In genomic region chr3:177427096-177427495, GRCh38 we compare ENCODE assay signal across 9 cellular contexts.
A peak's percentile ranks its signal among the peaks of the same experiment; 100 is the strongest.
DNase-seq lines count a peak whose midpoint lies in the region; ATAC-seq and FAIRE-seq lines count a peak whose summit lies in the region.
"Had no signal": no experiment of that assay in that cellular context is flagged by ENCODE, and none has a peak within 500 bp of the region (broad histone marks: within the 10 kb centered on the region; RNA-seq: fewer than 3 reads in every experiment).

No MANE protein-coding gene starts in this region.

- peak; percentile 38 for DNase-seq in activated CD4-positive, CD25-positive, alpha-beta regulatory T cell treated with anti-CD3 and anti-CD28 coated beads, Interleukin-2, amount 50 U/mL, for 72 hours
- DNase-seq in stimulated activated CD4-positive, alpha-beta T cell treated with anti-CD3 and anti-CD28 coated beads, Interleukin-12 subunit alpha, Interleukin-12 subunit beta, amount 100 ng/mL, for 48 hours (ENCODE audit: low read depth in 2 of 3, low spot score in 1 of 3): peak; percentile 51 to 55 (median 53)
- no peak for DNase-seq in NCI-H1930 (lab: John Stamatoyannopoulos, UW)
- no peak for DNase-seq in urothelium cell line (ENCODE audit: low spot score)
- DNase-seq in NCI-H2196 treated with DMSO at 0.1 percent for 48 hours (lab: John Stamatoyannopoulos, UW; ENCODE audit: unreplicated experiment): no peak
- no peak for DNase-seq in T-helper 9 cell
- DNase-seq: heart right ventricle had no signal

- ATAC-seq in GM19351 (IDR thresholded peaks at IDR 0.05; ENCODE audit: unreplicated experiment) (peak; percentile 99), HG03135 (IDR thresholded peaks at IDR 0.05; ENCODE audit: unreplicated experiment) (peak; percentile 99)

- no peak for FAIRE-seq in urothelium cell line (lab: Jason Lieb, UNC)

Comparison
In these comparisons a context has a peak if more than half of its experiments do, and no peak if none do; other contexts are left out.
1. DNase-seq: peak in activated CD4-positive, CD25-positive, alpha-beta regulatory T cell treated with anti-CD3 and anti-CD28 coated beads, Interleukin-2, amount 50 U/mL, for 72 hours (single experiment) and stimulated activated CD4-positive, alpha-beta T cell treated with anti-CD3 and anti-CD28 coated beads, Interleukin-12 subunit alpha, Interleukin-12 subunit beta, amount 100 ng/mL, for 48 hours (3 of 3); none in NCI-H1930 (0 of 2), urothelium cell line (single experiment), NCI-H2196 treated with DMSO at 0.1 percent for 48 hours (single experiment) and T-helper 9 cell (single experiment).